Comparison of ENCODE assay signal across 2 cellular contexts in the genomic region with DNA sequence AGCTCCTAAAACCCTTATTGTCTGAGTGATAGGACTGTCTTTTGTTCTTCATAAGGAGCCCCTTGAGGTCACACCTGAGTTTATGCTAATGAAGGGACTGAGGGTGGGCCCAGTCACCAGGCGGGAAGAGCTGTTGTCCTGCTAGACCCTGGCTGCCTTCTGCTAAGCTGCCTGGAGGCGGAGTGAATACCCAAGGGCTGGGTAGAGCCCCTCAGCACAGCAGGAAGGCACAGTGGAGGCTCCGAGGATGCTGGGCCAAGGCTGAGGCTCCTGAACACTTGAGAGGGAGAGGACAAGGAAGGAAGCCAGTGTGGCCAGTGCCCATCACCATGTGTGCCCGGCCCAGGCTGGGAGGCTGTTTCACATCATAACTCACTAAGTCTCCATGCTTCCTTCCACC.
TF ChIP-seq lines count a peak whose summit lies in the region.

No MANE protein-coding gene starts in this region.

TF ChIP-seq in HEK293, 187 proteins besides CTCF, POLR2A, EP300 and RAD21 (continued from another document):
- TF ChIP-seq ZIC2 (tag by site-specific recombination; IDR thresholded peaks at IDR 0.05) (peak; percentile 66; the same call in 1 of the 2 replicates), ZNF175 (tag by site-specific recombination; IDR thresholded peaks at IDR 0.05) (no peak), ZNF138 (tag by site-specific recombination; IDR thresholded peaks at IDR 0.05; ENCODE audit: borderline replicate concordance) (no peak)

TF ChIP-seq in H1, 55 proteins besides CTCF, POLR2A, EP300 and RAD21:
- TF ChIP-seq POU5F1 (IDR thresholded peaks at IDR 0.05; ENCODE audit: low read depth, low read length), result 0 out of 2 replicates have a peak, but pooled peaks have one; percentile 2
- TF ChIP-seq CREB1 (IDR thresholded peaks at IDR 0.05), result no peak
- TF ChIP-seq, protein P1, sequence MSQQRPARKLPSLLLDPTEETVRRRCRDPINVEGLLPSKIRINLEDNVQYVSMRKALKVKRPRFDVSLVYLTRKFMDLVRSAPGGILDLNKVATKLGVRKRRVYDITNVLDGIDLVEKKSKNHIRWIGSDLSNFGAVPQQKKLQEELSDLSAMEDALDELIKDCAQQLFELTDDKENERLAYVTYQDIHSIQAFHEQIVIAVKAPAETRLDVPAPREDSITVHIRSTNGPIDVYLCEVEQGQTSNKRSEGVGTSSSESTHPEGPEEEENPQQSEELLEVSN (IDR thresholded peaks at IDR 0.05), result peak; percentile 28; the same call in 1 of the 2 replicates
TF ChIP-seq in H1: peak in this region for 2.
